Comparison of ENCODE assay signal across 16 cellular contexts in genomic region chr5:148734518-148734917, GRCh38.
DNase-seq lines count a peak whose midpoint lies in the region; ATAC-seq and TF ChIP-seq lines count a peak whose summit lies in the region.
"Had no signal": no experiment of that assay in that cellular context is flagged by ENCODE, and none has a peak within 500 bp of the region (broad histone marks: within the 10 kb centered on the region; RNA-seq: fewer than 3 reads in every experiment).

No MANE protein-coding gene starts in this region.

- H3K4me3 ChIP-seq in HCT116 (replicated peaks in 1 of 2; ENCODE audit: low read depth in 1 of 2, low read length in 2 of 2) (no peak overlapping the region), brain microvascular endothelial cell (ENCODE audit: low read depth, low read length) (no peak overlapping the region)
- H3K4me3 ChIP-seq: GM23248 had no signal

- peak overlapping the region; percentile 32 for H2AFZ ChIP-seq in HCT116 (ENCODE audit: low read depth, low read length, poor library complexity, severe bottlenecking)
- H2AFZ ChIP-seq: GM23248 had no signal

- no peak overlapping the region for H3K4me3 Mint-ChIP-seq in MCF 10A (ENCODE audit: unreplicated experiment)
- H3K4me3 Mint-ChIP-seq: CD4-positive, alpha-beta T cell; T-helper 17 cell had no signal

- DNase-seq in HCT116 (ENCODE audit: low read depth, low spot score): no peak
- peak; percentile 18 for DNase-seq in NCI-H69 (lab: John Stamatoyannopoulos, UW)
- no peak for DNase-seq in brain microvascular endothelial cell
- DNase-seq in amniotic stem cell (lab: John Stamatoyannopoulos, UW): no peak
- DNase-seq in NCI-H128 (lab: John Stamatoyannopoulos, UW; ENCODE audit: unreplicated experiment): no peak
- DNase-seq in MCF 10A (ENCODE audit: unreplicated experiment): no peak
- no peak for DNase-seq in stimulated activated CD4-positive, alpha-beta T cell treated with anti-CD3 and anti-CD28 coated beads, Interleukin-12 subunit alpha, Interleukin-12 subunit beta, amount 100 ng/mL, for 4 hours
- DNase-seq: CD4-positive, alpha-beta T cell; GM23248; MV-4-11; NCI-H1417 treated with DMSO at 0.1 percent for 48 hours; NCI-H1930; NCI-H446; NCI-H748 treated with DMSO at 0.1 percent for 48 hours; Right ventricle myocardium superior; T-helper 17 cell had no signal

- CTCF ChIA-PET in HCT116 (lab: Charles Lee) (interaction anchor here (0.9 to 7.8 kb wide), 7 partner anchors 86 to 535 kb away, joined by 3 to 198 read pairs (median 6); no protein-coding TSS in a partner anchor), MCF 10A (lab: Yijun Ruan, JAX) (interaction anchor here (0.5 to 23.9 kb wide), 56 partner anchors 9 to 1260 kb away, joined by 3 to 924 read pairs (median 5); partner anchors contain the start of gene ADRB2)

- no peaks in the 10 kb centered on the region for H3K9me2 ChIP-seq in HCT116 (ENCODE audit: insufficient read depth)

- peaks cover 0 to 9% of the 10 kb centered on the region in 2 experiments; a peak in 2 of 4 replicates for H3K4me1 ChIP-seq in HCT116 (ENCODE audit: control insufficient read depth in 1 of 2, insufficient read depth in 2 of 2, low read length in 2 of 2)

- H3K79me2 ChIP-seq in HCT116 (ENCODE audit: insufficient read depth, low read length): no peaks in the 10 kb centered on the region

- H3K4me1 Mint-ChIP-seq in MCF 10A (ENCODE audit: insufficient read depth, unreplicated experiment): peaks cover 52% of the 10 kb centered on the region

- no peaks in the 10 kb centered on the region for H3K27me3 Mint-ChIP-seq in MCF 10A (ENCODE audit: insufficient read depth, unreplicated experiment)

- TF ChIP-seq POLR2A in HCT116 (IDR thresholded peaks at IDR 0.05; ENCODE audit: borderline replicate concordance, extremely low read depth, insufficient read depth, insufficient read length): no peak

- H4K20me1 ChIP-seq in HCT116 (ENCODE audit: insufficient read depth): no peaks in the 10 kb centered on the region

- no peak overlapping the region for H3K9ac ChIP-seq in HCT116 (ENCODE audit: low read length)
- H3K9ac ChIP-seq: GM23248 had no signal

- intact Hi-C loops in HCT116 (cut with micrococcal nuclease) (loop anchor here (5.0 kb wide), 4 partner anchors 178 to 828 kb away; partner anchors contain the start of gene FBXO38), MCF 10A (cut with micrococcal nuclease) (loop anchor here (5.0 kb wide), 1 partner anchor 847 kb away; no protein-coding TSS in a partner anchor)

- no peaks in the 10 kb centered on the region for H3K36me3 ChIP-seq in HCT116 (ENCODE audit: control insufficient read depth in 1 of 2, insufficient read depth in 2 of 2, low read length in 2 of 2)
- H3K36me3 ChIP-seq in brain microvascular endothelial cell (replicated peaks): no peaks in the 10 kb centered on the region

- H3K9me3 Mint-ChIP-seq in MCF 10A (ENCODE audit: unreplicated experiment): no peaks in the 10 kb centered on the region
- H3K9me3 Mint-ChIP-seq: CD4-positive, alpha-beta T cell had no signal

- H3K27me3 ChIP-seq in HCT116 (ENCODE audit: insufficient read depth, low read length) (no peaks in the 10 kb centered on the region), brain microvascular endothelial cell (replicated peaks) (no peaks in the 10 kb centered on the region)

- TF ChIP-seq CTCF in HCT116 (IDR thresholded peaks at IDR 0.05 in 2 of 3, conservative IDR thresholded peaks at IDR 0.05 in 1 of 3; ENCODE audit: borderline replicate concordance in 1 of 3, insufficient read depth in 1 of 3, low read depth in 2 of 3, low read length in 2 of 3): no peak
- TF ChIP-seq CTCF in brain microvascular endothelial cell (IDR thresholded peaks at IDR 0.05; ENCODE audit: low read depth, low read length, missing control alignments): peak; percentile 25
- no peak for TF ChIP-seq CTCF in MCF 10A (IDR thresholded peaks at IDR 0.05; ENCODE audit: unreplicated experiment)

- ATAC-seq in HCT116: no peak
- ATAC-seq: T-helper 17 cell had no signal

- no peaks in the 10 kb centered on the region for H3K9me3 ChIP-seq in HCT116 (ENCODE audit: control insufficient read depth in 1 of 2, insufficient read depth in 1 of 2, low read depth in 1 of 2, low read length in 2 of 2)

- H3K27ac ChIP-seq in HCT116 (ENCODE audit: low read depth, low read length) (no peak overlapping the region), brain microvascular endothelial cell (no peak overlapping the region)
- H3K27ac ChIP-seq: GM23248 had no signal

- POLR2A ChIA-PET in HCT116 (lab: Charles Lee): interaction anchor here (0.9 kb wide), 1 partner anchor 380 kb away, joined by 3 read pairs; no protein-coding TSS in a partner anchor
- POLR2A ChIA-PET in MCF 10A (lab: Yijun Ruan, JAX): interaction anchor here (0.6 to 5.3 kb wide), 10 partner anchors 29 to 494 kb away, joined by 3 to 80 read pairs (median 4); no protein-coding TSS in a partner anchor

- H3K27ac Mint-ChIP-seq in MCF 10A (ENCODE audit: low read depth, unreplicated experiment): no peak overlapping the region
- H3K27ac Mint-ChIP-seq: CD4-positive, alpha-beta T cell; T-helper 17 cell had no signal

- H3K4me2 ChIP-seq in HCT116 (ENCODE audit: low read length): no peak overlapping the region

- TF ChIP-seq RAD21 in HCT116 (IDR thresholded peaks at IDR 0.05; ENCODE audit: low read depth): no peak

- BruUV-seq in HCT116 (replicated peaks; lab: Mats Ljungman, UMichigan) (no TSS peak), MCF 10A (replicated peaks; lab: Mats Ljungman, UMichigan) (no TSS peak)

- no peaks in the 10 kb centered on the region for H3K36me3 Mint-ChIP-seq in MCF 10A (ENCODE audit: insufficient read depth, unreplicated experiment)

- in situ Hi-C loops in brain microvascular endothelial cell (cut with HindIII; ENCODE audit: low pct_ligation_motif_present, low sequenced_read_pairs): loop anchor here (25.0 kb wide), 2 partner anchors 297 to 378 kb away; no protein-coding TSS in a partner anchor

- RAD21 ChIA-PET in HCT116 (lab: Charles Lee; ENCODE audit: low non-redundant PET in 1 of 2, low total read pairs in 2 of 2, uncharacterized antibody in 2 of 2, unreplicated experiment in 2 of 2): interaction anchor here (0.9 to 1.9 kb wide), 4 partner anchors 301 to 380 kb away, joined by 4 to 5 read pairs (median 4); no protein-coding TSS in a partner anchor

TF ChIP-seq in HCT116, 20 proteins besides CTCF, POLR2A, EP300 and RAD21:
- TF ChIP-seq CBX3 (IDR thresholded peaks at IDR 0.05; ENCODE audit: low read depth): no peak
TF ChIP-seq in HCT116: peak in this region for 0.
